Comparison of ENCODE assay signal across 22 cellular contexts in the genomic region with DNA sequence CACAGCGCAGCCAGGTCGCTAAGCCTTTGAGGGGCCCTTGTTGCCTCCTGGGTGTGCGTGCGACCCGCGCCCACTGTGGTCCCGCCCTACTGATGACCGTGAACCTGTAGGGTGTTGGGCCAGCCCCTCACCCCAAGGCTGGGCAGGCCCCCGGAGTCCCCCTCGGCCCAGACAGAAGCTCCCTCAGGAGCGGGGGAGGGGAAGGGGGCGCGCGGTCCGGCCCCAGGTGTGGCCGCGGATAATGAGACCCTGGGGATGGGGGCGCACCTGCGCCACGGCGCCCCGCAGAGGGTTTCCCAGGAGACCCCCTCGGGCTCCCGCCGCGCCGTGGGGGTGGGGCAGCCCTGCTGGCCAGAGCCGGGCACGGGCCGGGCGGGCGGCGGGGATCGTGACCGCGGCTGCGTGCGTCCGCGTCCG. TPM values are rescaled to one million over a fixed set of nuclear protein-coding genes. Genes with fewer than 3 reads are reported as not detected.
DNase-seq lines count a peak whose midpoint lies in the region; ATAC-seq and TF ChIP-seq lines count a peak whose summit lies in the region.
"Had no signal": no experiment of that assay in that cellular context is flagged by ENCODE, and none has a peak within 500 bp of the region (broad histone marks: within the 10 kb centered on the region; RNA-seq: fewer than 3 reads in every experiment).

No MANE protein-coding gene starts in this region.

- H3K4me1 Mint-ChIP-seq in activated CD8-positive, alpha-beta T cell treated with anti-CD3 and anti-CD28 coated beads for 36 hours (ENCODE audit: low read depth), result peaks cover 8% of the 10 kb centered on the region

- H3K4me3 ChIP-seq in iPS-11a (ENCODE audit: low read depth, low read length) (peak overlapping the region; percentile 8), psoas muscle (peak overlapping the region; percentile 46)
- H3K4me3 ChIP-seq: GM12878 had no signal

- DNase-seq in NCI-H1417 (lab: John Stamatoyannopoulos, UW) (peak in 2 of 3 experiments; percentile 26 to 46), NCI-H1417 treated with DMSO at 0.1 percent for 48 hours (lab: John Stamatoyannopoulos, UW) (no peak), NCI-H69 (lab: John Stamatoyannopoulos, UW) (peak; percentile 51), psoas muscle (peak in 1 of 2 donors; percentile 40), left lobe of liver (ENCODE audit: low spot score) (no peak), NCI-H1930 (lab: John Stamatoyannopoulos, UW) (no peak)
- no peak for DNase-seq in activated CD8-positive, alpha-beta T cell treated with anti-CD3 and anti-CD28 coated beads for 36 hours
- DNase-seq: 8988T; activated B cell treated with CpG ODN at 0.5 μM for 24 hours; dermis blood vessel endothelial cell; hippocampal formation; NCI-H2029; NCI-H524 treated with DMSO at 0.1 percent for 48 hours; stimulated activated CD4-positive, alpha-beta T cell treated with anti-CD3 and anti-CD28 coated beads, Interleukin-12 subunit alpha, Interleukin-12 subunit beta, amount 100 ng/mL, for 4 hours had no signal

- H3K27me3 Mint-ChIP-seq in activated CD8-positive, alpha-beta T cell treated with anti-CD3 and anti-CD28 coated beads for 36 hours, result peaks cover 16% of the 10 kb centered on the region

- CTCF ChIA-PET in activated CD8-positive, alpha-beta T cell treated with anti-CD3 and anti-CD28 coated beads for 36 hours (lab: Charles Lee), result interaction anchor here (1.1 to 1.5 kb wide), 2 partner anchors 43 to 82 kb away, joined by 3 to 4 read pairs; no protein-coding TSS in a partner anchor

- H3K9me3 Mint-ChIP-seq in activated CD8-positive, alpha-beta T cell treated with anti-CD3 and anti-CD28 coated beads for 36 hours, result no peaks in the 10 kb centered on the region
- H3K9me3 Mint-ChIP-seq: activated B cell treated with CpG ODN at 0.5 μM for 24 hours had no signal

- no peak overlapping the region for H3K27ac Mint-ChIP-seq in activated CD8-positive, alpha-beta T cell treated with anti-CD3 and anti-CD28 coated beads for 36 hours
- H3K27ac Mint-ChIP-seq: activated B cell treated with CpG ODN at 0.5 μM for 24 hours had no signal

- POLR2A ChIA-PET in activated CD8-positive, alpha-beta T cell treated with anti-CD3 and anti-CD28 coated beads for 36 hours (lab: Charles Lee), result no interaction called here

- H3K36me3 ChIP-seq in psoas muscle (ENCODE audit: insufficient read depth in 1 of 2, low read depth in 1 of 2), result no peaks in the 10 kb centered on the region
- H3K36me3 ChIP-seq: ascending aorta, neutrophil had no signal

- H3K4me1 ChIP-seq in psoas muscle, result peaks cover 8% of the 10 kb centered on the region

- H3K9me3 ChIP-seq in psoas muscle, result no peaks in the 10 kb centered on the region
- H3K9me3 ChIP-seq: ascending aorta, neutrophil had no signal

- no peak overlapping the region for H3K27ac ChIP-seq in psoas muscle
- H3K27ac ChIP-seq: ascending aorta, neutrophil had no signal

- 8 to 18% (median 8%) methylated on average over 18 to 41 of the region's 41 CpGs for WGBS in psoas muscle, 3 donors

- no peaks in the 10 kb centered on the region for H3K36me3 Mint-ChIP-seq in activated CD8-positive, alpha-beta T cell treated with anti-CD3 and anti-CD28 coated beads for 36 hours (ENCODE audit: low read depth)

- no peak for ATAC-seq in psoas muscle
- no peak for ATAC-seq in left lobe of liver
- no peak for ATAC-seq in activated CD8-positive, alpha-beta T cell treated with anti-CD3 and anti-CD28 coated beads for 36 hours
- ATAC-seq: GM12878, HCT116, Panc1 had no signal

- H3K4me3 Mint-ChIP-seq in activated CD8-positive, alpha-beta T cell treated with anti-CD3 and anti-CD28 coated beads for 36 hours, result no peak overlapping the region
- H3K4me3 Mint-ChIP-seq: activated B cell treated with CpG ODN at 0.5 μM for 24 hours had no signal

- H3K27me3 ChIP-seq in psoas muscle (ENCODE audit: insufficient read depth in 3 of 3, low read length in 2 of 3), result peaks cover 0 to 36% (median 20%) of the 10 kb centered on the region in 3 donors

- intact Hi-C loops in psoas muscle (cut with DNase I), result no loop called here
- intact Hi-C loops in activated CD8-positive, alpha-beta T cell treated with anti-CD3 and anti-CD28 coated beads for 36 hours (cut with micrococcal nuclease), result no loop called here

- TF ChIP-seq CTCF in psoas muscle (IDR thresholded peaks at IDR 0.05), result no peak
- no peak for TF ChIP-seq CTCF in activated CD8-positive, alpha-beta T cell treated with anti-CD3 and anti-CD28 coated beads for 36 hours (IDR thresholded peaks at IDR 0.05)

RNA-seq across cellular contexts. Expression of a gene that starts 0.4 kb away (rescaled TPM):
- total RNA-seq in psoas muscle (1 to 10 TPM in 1 of 4 donors, under 1 TPM in 2, not detected in 1; 0.59 to 4.1 (median 0.69) TPM), left lobe of liver (0.70 TPM)
- under 1 TPM; 0.12 to 0.28 (median 0.13) TPM for polyA plus RNA-seq in psoas muscle
- total RNA-seq in activated CD8-positive, alpha-beta T cell treated with anti-CD3 and anti-CD28 coated beads for 36 hours, result not detected
- total RNA-seq: activated B cell treated with CpG ODN at 0.5 μM for 24 hours, ascending aorta, GM12878, LHCN-M2 had no signal
- polyA plus RNA-seq: GM12878 had no signal

RNA-seq across cellular contexts. Expression of a gene that starts 3.0 kb away (rescaled TPM):
- total RNA-seq in psoas muscle, result under 1 TPM in 1 of 4 donors, not detected in 3; 0.90 TPM
- polyA plus RNA-seq in psoas muscle, result under 1 TPM in 2 of 3 donors, not detected in 1; 0.08 to 0.14 TPM
- 0.23 TPM for total RNA-seq in left lobe of liver
- not detected for total RNA-seq in activated CD8-positive, alpha-beta T cell treated with anti-CD3 and anti-CD28 coated beads for 36 hours
- total RNA-seq: activated B cell treated with CpG ODN at 0.5 μM for 24 hours, ascending aorta, lung microvascular endothelial cell had no signal

RNA-seq across cellular contexts. Expression of a gene that starts 4.3 kb away (rescaled TPM):
- total RNA-seq in psoas muscle (1 to 10 TPM in 3 of 4 donors, under 1 TPM in 1; 0.92 to 2.6 (median 1.3) TPM), left lobe of liver (0.70 TPM)
- under 1 TPM; 0.20 to 0.69 (median 0.46) TPM for polyA plus RNA-seq in psoas muscle
- total RNA-seq in activated CD8-positive, alpha-beta T cell treated with anti-CD3 and anti-CD28 coated beads for 36 hours, result not detected
- total RNA-seq: activated B cell treated with CpG ODN at 0.5 μM for 24 hours, GM12878 had no signal

RNA-seq across cellular contexts. Expression of a gene that starts 45.4 kb away (rescaled TPM):
- total RNA-seq in psoas muscle (100 to 1,000 TPM; 108 to 154 (median 120) TPM), left lobe of liver (35.8 TPM)
- polyA plus RNA-seq in psoas muscle, result 100 to 1,000 TPM in 1 of 3 donors, 10 to 100 TPM in 2; 54.2 to 198 (median 98.4) TPM
- 10 to 100 TPM; 18.3 to 21.5 TPM for total RNA-seq in activated CD8-positive, alpha-beta T cell treated with anti-CD3 and anti-CD28 coated beads for 36 hours

RNA-seq across cellular contexts. Expression of a gene that starts 50.8 kb away (rescaled TPM):
- total RNA-seq in psoas muscle (10 to 100 TPM; 23.8 to 30.3 (median 27.1) TPM), left lobe of liver (29.9 TPM)
- polyA plus RNA-seq in psoas muscle, result 10 to 100 TPM; 36.3 to 58.9 (median 36.7) TPM
- total RNA-seq in activated CD8-positive, alpha-beta T cell treated with anti-CD3 and anti-CD28 coated beads for 36 hours, result 10 to 100 TPM; 68.0 to 72.8 TPM

Comparison
In these comparisons a context has a peak if more than half of its experiments do, and no peak if none do; other contexts are left out.
1. DNase-seq: peak in NCI-H1417 (2 of 3) and NCI-H69 (single experiment); none in NCI-H1417 treated with DMSO at 0.1 percent for 48 hours (single experiment), left lobe of liver (single experiment), NCI-H1930 (0 of 2) and activated CD8-positive, alpha-beta T cell treated with anti-CD3 and anti-CD28 coated beads for 36 hours (single experiment).